12 cellular contexts compared by ENCODE assay signal in the genomic region with DNA sequence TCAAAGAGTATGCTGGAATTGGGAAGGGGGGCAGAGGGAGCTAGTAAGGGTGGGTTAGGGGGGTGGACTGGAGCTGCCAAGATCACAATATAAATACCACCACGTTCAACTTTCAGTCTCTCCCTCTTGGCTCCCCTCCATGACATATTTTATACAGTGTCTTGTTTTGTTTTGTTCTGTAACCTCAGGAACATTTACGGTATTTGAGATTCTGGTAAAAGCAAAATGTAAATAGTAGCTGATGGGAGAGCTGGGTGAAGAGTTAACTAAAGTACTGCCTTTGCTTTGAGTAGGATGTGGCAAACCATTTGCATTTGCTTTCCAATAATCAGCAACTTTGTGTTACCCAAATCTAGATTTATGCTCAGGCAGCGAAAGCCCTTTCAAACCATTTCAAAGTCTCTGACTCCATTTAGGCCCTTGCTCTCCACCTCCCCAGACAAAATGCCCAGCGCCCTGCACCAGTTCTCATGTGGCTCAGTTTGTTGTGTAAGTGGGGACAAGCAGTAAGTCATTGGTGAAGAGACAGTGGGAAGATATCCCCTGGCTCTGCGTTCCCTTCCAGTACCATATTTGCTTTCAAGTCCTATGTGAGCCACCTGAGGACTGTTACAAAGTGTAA. TPM values are rescaled to one million over a fixed set of nuclear protein-coding genes. Genes with fewer than 3 reads are reported as not detected.
DNase-seq lines count a peak whose midpoint lies in the region; ATAC-seq and TF ChIP-seq lines count a peak whose summit lies in the region.
"Had no signal": no experiment of that assay in that cellular context is flagged by ENCODE, and none has a peak within 500 bp of the region (broad histone marks: within the 10 kb centered on the region; RNA-seq: fewer than 3 reads in every experiment).

No MANE protein-coding gene starts in this region.

- no peak overlapping the region for H3K4me3 Mint-ChIP-seq in WTC11

- peaks cover 12% of the 10 kb centered on the region for H3K4me1 ChIP-seq in prostate gland (replicated peaks)
- H3K4me1 ChIP-seq in testis = no peaks in the 10 kb centered on the region

- H3K27ac ChIP-seq in prostate gland (peak overlapping the region; percentile 71 to 72), testis (no peak overlapping the region)
- H3K27ac ChIP-seq: neutrophil had no signal

- DNase-seq in EH (ENCODE audit: low read depth) = peak; percentile 78
- no peak for DNase-seq in WTC11 (ENCODE audit: low spot score)
- DNase-seq in fibroblast of villous mesenchyme (ENCODE audit: low read depth) = peak; percentile 78
- DNase-seq in prostate gland (ENCODE audit: low spot score) = peak; percentile 49
- no peak for DNase-seq in testis
- DNase-seq in lower leg skin (ENCODE audit: low spot score in 2 of 2) = no peak
- DNase-seq in NCI-H524 (lab: John Stamatoyannopoulos, UW) = no peak
- no peak for DNase-seq in NCI-H1092 (lab: John Stamatoyannopoulos, UW)
- DNase-seq: activated T-cell treated with anti-CD3 and anti-CD28 coated beads, Interleukin-2, amount 50 U/mL, for 72 hours; C1 segment of cervical spinal cord; NCI-H2081 treated with DMSO at 0.1 percent for 48 hours had no signal

- H3K9me3 Mint-ChIP-seq in WTC11 = peaks cover 12% of the 10 kb centered on the region

- CTCF ChIA-PET in WTC11 (lab: Charles Lee) = interaction anchor here (1.4 kb wide), 1 partner anchor 20 kb away, joined by 3 read pairs; no protein-coding TSS in a partner anchor

- no peaks in the 10 kb centered on the region for H3K27me3 Mint-ChIP-seq in WTC11 (ENCODE audit: low read depth)

- TF ChIP-seq CTCF in WTC11 (IDR thresholded peaks at IDR 0.05) (no peak), fibroblast of villous mesenchyme (IDR thresholded peaks at IDR 0.05; ENCODE audit: insufficient read depth, low read depth, low read length) (no peak), prostate gland (IDR thresholded peaks at IDR 0.05) (no peak), testis (IDR thresholded peaks at IDR 0.05) (no peak), lower leg skin (IDR thresholded peaks at IDR 0.05) (no peak)

- H3K27me3 ChIP-seq in prostate gland (replicated peaks; ENCODE audit: insufficient read depth) (no peaks in the 10 kb centered on the region), testis (no peaks in the 10 kb centered on the region)

- H3K27ac Mint-ChIP-seq in WTC11 = peak overlapping the region; percentile 32; the same call in 1 of the 2 replicates
- H3K27ac Mint-ChIP-seq: activated T-cell treated with anti-CD3 and anti-CD28 coated beads, Interleukin-2, amount 50 U/mL, for 72 hours had no signal

- POLR2A ChIA-PET in WTC11 (lab: Charles Lee) = no interaction called here

- H3K4me3 ChIP-seq in fibroblast of villous mesenchyme (ENCODE audit: low read depth, low read length) = no peak overlapping the region
- no peak overlapping the region for H3K4me3 ChIP-seq in prostate gland
- H3K4me3 ChIP-seq in testis = no peak overlapping the region
- H3K4me3 ChIP-seq in lower leg skin (ENCODE audit: low read depth, poor library complexity, severe bottlenecking) = no peak overlapping the region

- TF ChIP-seq POLR2A in prostate gland (IDR thresholded peaks at IDR 0.05) = no peak
- TF ChIP-seq POLR2A in testis (IDR thresholded peaks at IDR 0.05) = no peak
- TF ChIP-seq POLR2A in lower leg skin (IDR thresholded peaks at IDR 0.05) = no peak

- H3K36me3 Mint-ChIP-seq in WTC11 = peaks cover 36% of the 10 kb centered on the region

- intact Hi-C loops in prostate gland (cut with DNase I) (no loop called here), testis (cut with DNase I; ENCODE audit: low total_unique reads) (no loop called here), lower leg skin (cut with DNase I; ENCODE audit: low total_unique reads) (no loop called here)

- no peak for ATAC-seq in WTC11
- ATAC-seq: activated T-cell treated with anti-CD3 and anti-CD28 coated beads, Interleukin-2, amount 50 U/mL, for 72 hours had no signal

- H3K36me3 ChIP-seq in prostate gland = no peaks in the 10 kb centered on the region
- H3K36me3 ChIP-seq in testis (ENCODE audit: low read depth, missing control alignments) = no peaks in the 10 kb centered on the region
- H3K36me3 ChIP-seq: neutrophil had no signal

- no peaks in the 10 kb centered on the region for H3K9me3 ChIP-seq in prostate gland
- no peaks in the 10 kb centered on the region for H3K9me3 ChIP-seq in testis
- H3K9me3 ChIP-seq: neutrophil had no signal

- peaks cover 51% of the 10 kb centered on the region for H3K4me1 Mint-ChIP-seq in WTC11

- 35% methylated on average over 5 of the region's 5 CpGs for WGBS in prostate gland
- 76 to 77% methylated on average over 5 of the region's 5 CpGs for WGBS in testis, 2 donors
- 64 to 69% methylated on average over 5 of the region's 5 CpGs for WGBS in lower leg skin, 2 donors

TF ChIP-seq in WTC11, 78 proteins besides CTCF, POLR2A, EP300 and RAD21:
- TF ChIP-seq EMX1 (CRISPR knock-in tag; IDR thresholded peaks at IDR 0.05) (no peak), GTF2I (CRISPR knock-in tag; conservative IDR thresholded peaks at IDR 0.05) (no peak), ZNF416 (CRISPR knock-in tag; IDR thresholded peaks at IDR 0.05) (no peak), TCF7 (CRISPR knock-in tag; IDR thresholded peaks at IDR 0.05; ENCODE audit: low read depth) (no peak), E2F1 (CRISPR knock-in tag; IDR thresholded peaks at IDR 0.05) (no peak), NR2C2 (CRISPR knock-in tag; IDR thresholded peaks at IDR 0.05) (no peak), HMGXB4 (CRISPR knock-in tag; IDR thresholded peaks at IDR 0.05) (no peak), IRF2 (CRISPR knock-in tag; IDR thresholded peaks at IDR 0.05; ENCODE audit: borderline replicate concordance, low read depth) (no peak)
- TF ChIP-seq, protein P1, sequence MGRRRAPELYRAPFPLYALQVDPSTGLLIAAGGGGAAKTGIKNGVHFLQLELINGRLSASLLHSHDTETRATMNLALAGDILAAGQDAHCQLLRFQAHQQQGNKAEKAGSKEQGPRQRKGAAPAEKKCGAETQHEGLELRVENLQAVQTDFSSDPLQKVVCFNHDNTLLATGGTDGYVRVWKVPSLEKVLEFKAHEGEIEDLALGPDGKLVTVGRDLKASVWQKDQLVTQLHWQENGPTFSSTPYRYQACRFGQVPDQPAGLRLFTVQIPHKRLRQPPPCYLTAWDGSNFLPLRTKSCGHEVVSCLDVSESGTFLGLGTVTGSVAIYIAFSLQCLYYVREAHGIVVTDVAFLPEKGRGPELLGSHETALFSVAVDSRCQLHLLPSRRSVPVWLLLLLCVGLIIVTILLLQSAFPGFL (CRISPR knock-in tag; IDR thresholded peaks at IDR 0.05; ENCODE audit: borderline replicate concordance) = no peak
- TF ChIP-seq, protein P2, sequence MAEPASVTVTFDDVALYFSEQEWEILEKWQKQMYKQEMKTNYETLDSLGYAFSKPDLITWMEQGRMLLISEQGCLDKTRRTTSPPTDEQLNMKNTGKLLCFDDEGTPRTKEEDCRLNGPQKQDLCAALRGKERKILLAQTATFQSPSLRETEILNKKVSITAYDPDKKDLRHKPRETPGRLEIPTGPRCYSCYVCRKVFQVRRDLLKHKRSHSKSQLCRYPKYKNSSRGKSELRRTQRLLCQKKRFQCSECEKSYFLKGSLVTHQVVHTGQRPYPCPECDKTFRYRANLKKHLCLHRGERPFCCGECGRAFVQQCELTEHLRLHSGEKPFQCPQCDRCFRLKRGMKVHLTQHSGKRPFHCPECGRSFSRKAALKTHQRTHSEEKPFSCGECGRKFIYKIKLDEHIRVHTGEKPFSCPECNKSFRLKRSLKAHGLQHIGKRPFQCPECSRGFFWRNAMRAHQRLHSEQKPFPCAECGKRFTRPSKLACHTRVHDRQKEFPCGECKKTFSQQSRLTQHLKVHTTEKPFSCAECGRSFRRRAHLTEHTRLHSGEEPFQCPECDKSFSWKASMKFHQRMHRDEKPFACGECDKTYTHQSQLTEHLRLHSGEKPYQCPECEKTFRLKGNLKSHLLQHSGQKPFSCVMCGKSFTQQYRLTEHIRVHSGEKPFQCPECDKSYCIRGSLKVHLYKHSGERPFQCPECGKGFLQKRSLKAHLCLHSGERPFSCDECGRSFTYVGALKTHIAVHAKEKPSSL (CRISPR knock-in tag; conservative IDR thresholded peaks at IDR 0.05) = no peak
TF ChIP-seq in WTC11: peak in this region for 0.

RNA-seq across cellular contexts. Expression of gene IRS1, which starts 17.4 kb away (rescaled TPM):
- total RNA-seq in WTC11 (2021) (18.2 to 22.9 TPM (median 18.6 TPM) in 3 replicates), fibroblast of villous mesenchyme (33.2 and 33.8 TPM in 2 replicates), prostate gland (10 to 100 TPM; 37.6 to 40.6 TPM), testis (1 to 10 TPM; 3.1 to 5.9 TPM), lower leg skin (10 to 100 TPM; 16.9 to 55.0 (median 25.4) TPM)
- polyA plus RNA-seq in testis (ENCODE audit: insufficient read depth, low read depth, low replicate concordance) = 3.1 TPM

RNA-seq across cellular contexts. Expression of gene RHBDD1, which starts 53.7 kb away (rescaled TPM):
- total RNA-seq in WTC11 (2021) (20.5 to 26.8 TPM (median 25.7 TPM) in 3 replicates), fibroblast of villous mesenchyme (18.7 and 38.9 TPM in 2 replicates), prostate gland (10 to 100 TPM; 16.5 to 33.5 TPM), testis (10 to 100 TPM; 38.0 to 43.4 TPM), lower leg skin (10 to 100 TPM in 3 of 4 donors, 1 to 10 TPM in 1; 7.8 to 28.9 (median 18.0) TPM)
- 49.8 TPM for polyA plus RNA-seq in testis (ENCODE audit: insufficient read depth, low read depth, low replicate concordance)

Comparison
In these comparisons a context has a peak if more than half of its experiments do, and no peak if none do; other contexts are left out.
1. DNase-seq: peak in EH (single experiment), fibroblast of villous mesenchyme (single experiment) and prostate gland (single experiment); none in WTC11 (single experiment), testis (single experiment), lower leg skin (0 of 2), NCI-H524 (0 of 2) and NCI-H1092 (single experiment).
2. H3K27ac ChIP-seq: peak in prostate gland (2 of 2); none in testis (0 of 2).